ENCODE assay signal across 28 cellular contexts in the genomic region with DNA sequence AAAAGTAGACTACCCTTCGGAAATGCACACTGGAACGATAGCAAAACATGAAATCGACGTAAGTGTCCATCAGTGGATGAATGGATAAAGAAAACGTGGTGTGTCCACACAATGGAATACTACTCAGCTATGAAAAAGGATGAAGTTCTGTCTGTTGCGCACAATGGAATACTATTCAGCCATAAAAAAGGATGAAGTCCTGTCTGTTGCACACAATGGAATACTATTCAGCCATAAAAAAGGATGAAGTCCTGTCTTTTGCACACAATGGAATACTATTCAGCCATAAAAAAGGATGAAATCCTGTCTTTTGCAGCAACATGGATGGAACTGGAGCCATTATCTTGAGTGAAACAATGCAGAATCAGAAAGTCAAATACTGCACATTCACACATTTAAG.
DNase-seq lines count a peak whose midpoint lies in the region; ATAC-seq, FAIRE-seq and TF ChIP-seq lines count a peak whose summit lies in the region.
"Had no signal": no experiment of that assay in that cellular context is flagged by ENCODE, and none has a peak within 500 bp of the region (broad histone marks: within the 10 kb centered on the region; RNA-seq: fewer than 3 reads in every experiment).

No MANE protein-coding gene starts in this region.

- H2BK20ac ChIP-seq in H1 (ENCODE audit: low read length) = no peak overlapping the region

- in situ Hi-C loops in HepG2 (cut with HindIII; ENCODE audit: extremely low pct_ligation_motif_present, low pct_unique_long_range_greater_than_20kb) = no loop called here

- H3K4me1 ChIP-seq in HepG2 (ENCODE audit: insufficient read depth, low read length) (peaks cover 9% of the 10 kb centered on the region), right lobe of liver (no peaks in the 10 kb centered on the region), H1 (replicated peaks in 1 of 4; ENCODE audit: control insufficient read depth in 3 of 4, insufficient read depth in 4 of 4, low read length in 3 of 4) (peaks cover 0 to 8% (median 2%) of the 10 kb centered on the region in 4 experiments; a peak in 2 of 7 replicates), osteoblast (ENCODE audit: insufficient read depth, low read length) (no peaks in the 10 kb centered on the region), gastroesophageal sphincter (no peaks in the 10 kb centered on the region)
- H3K4me1 ChIP-seq: BE2C had no signal

- no peaks in the 10 kb centered on the region for H3K79me1 ChIP-seq in H1 (ENCODE audit: low read depth, low read length)

- intact Hi-C loops in HepG2 (cut with micrococcal nuclease; ENCODE audit: unreplicated experiment) = no loop called here
- intact Hi-C loops in right lobe of liver (cut with DNase I) = no loop called here

- H2AFZ ChIP-seq in HepG2 (ENCODE audit: low read length) = no peak overlapping the region
- H2AFZ ChIP-seq in H1 (ENCODE audit: low read length) = no peak overlapping the region
- H2AFZ ChIP-seq in osteoblast (ENCODE audit: low read length) = no peak overlapping the region

- 88% methylated on average over 6 of the region's 6 CpGs for WGBS in HepG2 (ENCODE audit: low lambda C conversion rate)
- WGBS in right lobe of liver (ENCODE audit: insufficient coverage, low coverage, low lambda C conversion rate, missing lambda C conversion rate) = 72% methylated on average over 6 of the region's 6 CpGs
- WGBS in H1 (ENCODE audit: extremely low coverage in 1 of 2, insufficient coverage in 1 of 2, insufficient read length in 1 of 2, insufficient replicate concordance in 2 of 2, low coverage in 1 of 2, low lambda C conversion rate in 2 of 2, missing lambda C conversion rate in 1 of 2), 2 experiments = 85% methylated on average over 6 of the region's 6 CpGs; no CpG with 5 or more reads in 1 of the 2 experiments
- 90 to 95% methylated on average over 5 to 6 of the region's 6 CpGs for WGBS in gastroesophageal sphincter (ENCODE audit: low coverage in 1 of 2), 2 donors

- no peak for TF ChIP-seq EP300 in HepG2 (IDR thresholded peaks at IDR 0.05; ENCODE audit: low read depth in 2 of 2, low read length in 2 of 2)
- TF ChIP-seq EP300 in HepG2 (CRISPR knock-in tag; IDR thresholded peaks at IDR 0.05; ENCODE audit: borderline replicate concordance) = no peak
- TF ChIP-seq EP300 in H1 (IDR thresholded peaks at IDR 0.05; ENCODE audit: borderline replicate concordance in 1 of 2, low read depth in 2 of 2, low read length in 2 of 2) = no peak
- no peak for TF ChIP-seq EP300 in gastroesophageal sphincter (IDR thresholded peaks at IDR 0.05)

- H2BK5ac ChIP-seq in H1 (ENCODE audit: low read depth, low read length) = no peak overlapping the region

- H3K36me3 ChIP-seq in HepG2 (replicated peaks in 1 of 2; ENCODE audit: control insufficient read depth in 1 of 2, insufficient read depth in 2 of 2, low read length in 2 of 2) (no peaks in the 10 kb centered on the region), right lobe of liver (no peaks in the 10 kb centered on the region), H1 (ENCODE audit: control insufficient read depth in 2 of 4, insufficient read depth in 4 of 4, low read length in 3 of 4) (no peaks in the 10 kb centered on the region), osteoblast (ENCODE audit: insufficient read depth, low read length) (no peaks in the 10 kb centered on the region), gastroesophageal sphincter (no peaks in the 10 kb centered on the region)
- H3K36me3 ChIP-seq: BE2C, BLaER1 had no signal

- H3K9ac ChIP-seq in HepG2 (ENCODE audit: insufficient read depth, low read depth, low read length) (no peak overlapping the region), H1 (replicated peaks in 1 of 4; ENCODE audit: extremely low read depth in 1 of 4, low read depth in 3 of 4, low read length in 3 of 4) (no peak overlapping the region)

- H4K8ac ChIP-seq in H1 (ENCODE audit: extremely low read depth, insufficient read depth, low read length) = no peak overlapping the region

- peaks cover 4% of the 10 kb centered on the region for H3K4me1 Mint-ChIP-seq in WTC11
- H3K4me1 Mint-ChIP-seq: CD14-positive monocyte; CD4-positive, alpha-beta memory T cell; CD4-positive, CD25-positive, alpha-beta regulatory T cell; CD8-positive, alpha-beta memory T cell had no signal

- POLR2A ChIA-PET in HepG2 (lab: Yijun Ruan, JAX) = no interaction called here
- POLR2A ChIA-PET in WTC11 (lab: Charles Lee) = no interaction called here
- POLR2A ChIA-PET in H1 (lab: Charles Lee; ENCODE audit: partially characterized antibody) = no interaction called here

- no peak overlapping the region for H3K27ac Mint-ChIP-seq in WTC11
- H3K27ac Mint-ChIP-seq: CD14-positive monocyte; CD4-positive, alpha-beta memory T cell; CD4-positive, CD25-positive, alpha-beta regulatory T cell; CD8-positive, alpha-beta memory T cell had no signal

- H3K36me3 Mint-ChIP-seq in WTC11 = peaks cover 19% of the 10 kb centered on the region
- H3K36me3 Mint-ChIP-seq: CD14-positive monocyte; CD4-positive, alpha-beta memory T cell; CD4-positive, CD25-positive, alpha-beta regulatory T cell; CD8-positive, alpha-beta memory T cell had no signal

- H4K20me1 ChIP-seq in HepG2 (ENCODE audit: insufficient read depth, low read length) = peaks cover 10% of the 10 kb centered on the region; the same call in 1 of the 2 replicates
- H4K20me1 ChIP-seq in H1 (replicated peaks in 1 of 2; ENCODE audit: control insufficient read depth in 1 of 2, insufficient read depth in 2 of 2, low read length in 2 of 2) = no peaks in the 10 kb centered on the region
- H4K20me1 ChIP-seq in osteoblast (ENCODE audit: insufficient read depth, low read length) = no peaks in the 10 kb centered on the region
- H4K20me1 ChIP-seq: BLaER1 had no signal

- no peak overlapping the region for H3K23ac ChIP-seq in H1 (ENCODE audit: insufficient read length)

- no peaks in the 10 kb centered on the region for H3K27me3 Mint-ChIP-seq in WTC11 (ENCODE audit: low read depth)
- H3K27me3 Mint-ChIP-seq: CD4-positive, CD25-positive, alpha-beta regulatory T cell; CD8-positive, alpha-beta memory T cell had no signal

- TF ChIP-seq CTCF in HepG2 (CRISPR knock-in tag; IDR thresholded peaks at IDR 0.05) (no peak), right lobe of liver (IDR thresholded peaks at IDR 0.05) (no peak), WTC11 (IDR thresholded peaks at IDR 0.05) (no peak), H1 (IDR thresholded peaks at IDR 0.05; ENCODE audit: control extremely low read depth in 1 of 3, insufficient read depth in 1 of 3, low read depth in 1 of 3, low read length in 3 of 3) (no peak), osteoblast (IDR thresholded peaks at IDR 0.05; ENCODE audit: extremely low read depth, low read depth, low read length) (no peak), gastroesophageal sphincter (IDR thresholded peaks at IDR 0.05) (no peak)

- no peak overlapping the region for H3K4me3 Mint-ChIP-seq in WTC11
- H3K4me3 Mint-ChIP-seq: CD14-positive monocyte; CD4-positive, alpha-beta memory T cell; CD4-positive, CD25-positive, alpha-beta regulatory T cell; CD8-positive, alpha-beta memory T cell had no signal

- TF ChIP-seq POLR2A in HepG2 (IDR thresholded peaks at IDR 0.05; ENCODE audit: insufficient read depth in 1 of 2, low read depth in 2 of 2, low read length in 2 of 2) = no peak
- TF ChIP-seq POLR2A in right lobe of liver (IDR thresholded peaks at IDR 0.05) = no peak
- no peak for TF ChIP-seq POLR2A in H1 (IDR thresholded peaks at IDR 0.05; ENCODE audit: control extremely low read depth in 1 of 2, low read depth in 2 of 2, low read length in 2 of 2)
- no peak for TF ChIP-seq POLR2A in gastroesophageal sphincter (IDR thresholded peaks at IDR 0.05)

- no peak overlapping the region for H3K18ac ChIP-seq in H1 (ENCODE audit: extremely low read depth, low read length)

- no peak overlapping the region for H3K14ac ChIP-seq in H1 (ENCODE audit: insufficient read length)

- H2BK120ac ChIP-seq in H1 (replicated peaks; ENCODE audit: low read depth, low read length) = no peak overlapping the region

- H2BK12ac ChIP-seq in H1 (ENCODE audit: low read depth, low read length) = no peak overlapping the region

- ATAC-seq in HepG2 (no peak), right lobe of liver (no peak), WTC11 (no peak), gastroesophageal sphincter (no peak)
- ATAC-seq: GM12878 had no signal

- H3K9me3 Mint-ChIP-seq in WTC11 = peaks cover 13% of the 10 kb centered on the region
- H3K9me3 Mint-ChIP-seq: CD4-positive, CD25-positive, alpha-beta regulatory T cell had no signal

- CTCF ChIA-PET in HepG2 (lab: Yijun Ruan, JAX; ENCODE audit: low intra/inter-chr PET ratio, low total read pairs) (no interaction called here), WTC11 (lab: Charles Lee) (no interaction called here), H1 (lab: Charles Lee; ENCODE audit: partially characterized antibody) (interaction anchor here (0.9 kb wide), 1 partner anchor 10 kb away, joined by 3 read pairs; no protein-coding TSS in a partner anchor)

- TF ChIP-seq RAD21 in HepG2 (CRISPR knock-in tag; IDR thresholded peaks at IDR 0.05) = no peak
- no peak for TF ChIP-seq RAD21 in H1 (IDR thresholded peaks at IDR 0.05 in 1 of 2, conservative IDR thresholded peaks at IDR 0.05 in 1 of 2; ENCODE audit: low read depth in 2 of 2, low read length in 2 of 2)

- no peaks in the 10 kb centered on the region for H3K23me2 ChIP-seq in H1 (ENCODE audit: low read depth, low read length)

- FAIRE-seq in HepG2 (lab: Jason Lieb, UNC) (no peak), H1 (lab: Jason Lieb, UNC) (no peak)
- FAIRE-seq: GM12878, GM12892, GM18507 had no signal

- no peak overlapping the region for H2BK15ac ChIP-seq in H1 (ENCODE audit: low read length)

- no peak overlapping the region for H3K4me3 ChIP-seq in HepG2 (replicated peaks in 1 of 3; ENCODE audit: insufficient read depth in 1 of 3, low read depth in 2 of 3, low read length in 3 of 3)
- H3K4me3 ChIP-seq in right lobe of liver = no peak overlapping the region
- H3K4me3 ChIP-seq in H1 (ENCODE audit: extremely low read depth in 1 of 4, insufficient read depth in 2 of 4, low read depth in 3 of 4, low read length in 4 of 4) = no peak overlapping the region
- no peak overlapping the region for H3K4me3 ChIP-seq in osteoblast (ENCODE audit: insufficient read depth, low read length)
- no peak overlapping the region for H3K4me3 ChIP-seq in gastroesophageal sphincter
- H3K4me3 ChIP-seq: BLaER1, GM12878 had no signal

- BruUV-seq in HepG2 (replicated peaks; lab: Mats Ljungman, UMichigan) = no TSS peak

- H3K9me3 ChIP-seq in HepG2 (ENCODE audit: low read length) (no peaks in the 10 kb centered on the region), right lobe of liver (no peaks in the 10 kb centered on the region), H1 (ENCODE audit: insufficient read depth in 2 of 2, low read depth in 1 of 2, low read length in 1 of 2) (0 out of 4 replicates have a peak, but pooled peaks cover 0 to 2% of the 10 kb centered on the region in 2 experiments), osteoblast (ENCODE audit: low read depth, low read length) (no peaks in the 10 kb centered on the region), gastroesophageal sphincter (peaks cover 0 to 8% (median 0%) of the 10 kb centered on the region in 3 donors)

- H2AK5ac ChIP-seq in H1 (ENCODE audit: low read depth, low read length) = no peak overlapping the region

- H3K56ac ChIP-seq in H1 (replicated peaks; ENCODE audit: insufficient read length, low read depth, low read length) = no peak overlapping the region

- H3K4me2 ChIP-seq in HepG2 (ENCODE audit: low read depth, low read length) (no peak overlapping the region), H1 (ENCODE audit: insufficient read depth in 1 of 2, low read depth in 2 of 2, low read length in 2 of 2) (no peak overlapping the region), osteoblast (ENCODE audit: insufficient read depth, low read length) (no peak overlapping the region)

- H4K5ac ChIP-seq in H1 (ENCODE audit: insufficient read length, low read depth, low read length) = no peak overlapping the region

- no peak overlapping the region for H3K27ac ChIP-seq in HepG2 (ENCODE audit: extremely low read length, insufficient read depth, low read length)
- no peak overlapping the region for H3K27ac ChIP-seq in right lobe of liver
- H3K27ac ChIP-seq in H1 (ENCODE audit: low read depth, low read length) = no peak overlapping the region
- H3K27ac ChIP-seq in osteoblast (ENCODE audit: low read depth, low read length) = no peak overlapping the region
- no peak overlapping the region for H3K27ac ChIP-seq in gastroesophageal sphincter
- H3K27ac ChIP-seq: 22Rv1, BLaER1 had no signal

- H3K4ac ChIP-seq in H1 (replicated peaks; ENCODE audit: insufficient read length, low read depth, low read length) = no peak overlapping the region

- H3K79me2 ChIP-seq in HepG2 (ENCODE audit: insufficient read depth, low read length) (no peaks in the 10 kb centered on the region), H1 (ENCODE audit: control insufficient read depth in 1 of 2, insufficient read depth in 2 of 2, low read length in 2 of 2) (no peaks in the 10 kb centered on the region), osteoblast (ENCODE audit: insufficient read depth, low read length) (no peaks in the 10 kb centered on the region)

- H4K91ac ChIP-seq in H1 (replicated peaks; ENCODE audit: insufficient read length, low read length) = no peak overlapping the region

- H3K27me3 ChIP-seq in HepG2 (ENCODE audit: control insufficient read depth in 1 of 2, insufficient read depth in 2 of 2, low read length in 2 of 2) (no peaks in the 10 kb centered on the region), right lobe of liver (no peaks in the 10 kb centered on the region), H1 (replicated peaks in 1 of 4; ENCODE audit: control insufficient read depth in 3 of 4, extremely low read depth in 1 of 4, insufficient read depth in 3 of 4, low read length in 3 of 4) (no peaks in the 10 kb centered on the region), osteoblast (ENCODE audit: insufficient read depth, low read length) (no peaks in the 10 kb centered on the region), gastroesophageal sphincter (peaks cover 9% of the 10 kb centered on the region)
- H3K27me3 ChIP-seq: BE2C, BLaER1 had no signal

- DNase-seq in HepG2 (ENCODE audit: low spot score) (no peak), right lobe of liver (no peak), WTC11 (ENCODE audit: low spot score) (no peak), H1 (ENCODE audit: low read depth in 1 of 2, low spot score in 2 of 2) (no peak), osteoblast (ENCODE audit: insufficient read length, low spot score, missing footprints) (peak; percentile 51), GOT3 (lab: John Stamatoyannopoulos, UW) (no peak)
- no peak for DNase-seq in activated CD4-positive, alpha-beta T cell treated with anti-CD3 and anti-CD28 coated beads, Interleukin-2, amount 50 U/mL, for 4 hours
- DNase-seq: ACHN; BE2C; C1 segment of cervical spinal cord; CD4-positive, alpha-beta memory T cell; CD4-positive, CD25-positive, alpha-beta regulatory T cell; CD8-positive, alpha-beta memory T cell; COR-L47; DMS 273 treated with DMSO at 0.1 percent for 48 hours; DMS153; DMS53; DMS79; DND-41; EL; GDM1 had no signal
